In genomic region chr1:89989791-89990190, GRCh38 we compare ENCODE assay signal across 22 cellular contexts. TPM values are rescaled to one million over a fixed set of nuclear protein-coding genes. Genes with fewer than 3 reads are reported as not detected.
DNase-seq lines count a peak whose midpoint lies in the region; ATAC-seq and TF ChIP-seq lines count a peak whose summit lies in the region.
"Had no signal": no experiment of that assay in that cellular context is flagged by ENCODE, and none has a peak within 500 bp of the region (broad histone marks: within the 10 kb centered on the region; RNA-seq: fewer than 3 reads in every experiment).

No MANE protein-coding gene starts in this region.

- peak overlapping the region; percentile 24 for H3K27ac Mint-ChIP-seq in type B pancreatic cell
- H3K27ac Mint-ChIP-seq in stimulated activated effector memory CD8-positive, alpha-beta T cell treated with anti-CD3 and anti-CD28 coated beads, Interleukin-12 subunit alpha, Interleukin-12 subunit beta, amount 100 ng/mL, for 72 hours = no peak overlapping the region
- H3K27ac Mint-ChIP-seq: activated CD8-positive, alpha-beta memory T cell treated with anti-CD3 and anti-CD28 coated beads, Interleukin-2, amount 10 ng/mL, durations not matched to agents 7 days and 5 days; CD4-positive, alpha-beta memory T cell; T-helper 17 cell had no signal

- dilution Hi-C loops in mammary epithelial cell (cut with HindIII; ENCODE audit: low sequenced_read_pairs) = loop anchor here (5.0 kb wide), 2 partner anchors 87 to 103 kb away; no protein-coding TSS in a partner anchor

- H3K27me3 ChIP-seq in mammary epithelial cell (ENCODE audit: insufficient read depth, low read length) (no peaks in the 10 kb centered on the region), breast epithelium (no peaks in the 10 kb centered on the region), endocrine pancreas (ENCODE audit: control insufficient read depth, insufficient read depth, low read length) (no peaks in the 10 kb centered on the region)

- H3K9me3 Mint-ChIP-seq in type B pancreatic cell = no peaks in the 10 kb centered on the region
- H3K9me3 Mint-ChIP-seq in stimulated activated effector memory CD8-positive, alpha-beta T cell treated with anti-CD3 and anti-CD28 coated beads, Interleukin-12 subunit alpha, Interleukin-12 subunit beta, amount 100 ng/mL, for 72 hours = no peaks in the 10 kb centered on the region
- H3K9me3 Mint-ChIP-seq: CD4-positive, alpha-beta memory T cell had no signal

- H3K27me3 Mint-ChIP-seq in type B pancreatic cell = peaks cover 3% of the 10 kb centered on the region
- H3K27me3 Mint-ChIP-seq: CD4-positive, alpha-beta memory T cell had no signal

- H3K4me3 ChIP-seq in mammary epithelial cell (replicated peaks in 1 of 3; ENCODE audit: insufficient read depth in 1 of 3, low read depth in 2 of 3, low read length in 3 of 3) (no peak overlapping the region), breast epithelium (no peak overlapping the region), endocrine pancreas (ENCODE audit: control insufficient read depth, insufficient read depth, low read length) (peak overlapping the region; percentile 14)
- H3K4me3 ChIP-seq: GM23248 had no signal

- no peaks in the 10 kb centered on the region for H4K20me1 ChIP-seq in mammary epithelial cell (ENCODE audit: insufficient read depth, low read length)

- H3K4me1 ChIP-seq in mammary epithelial cell (ENCODE audit: insufficient read depth, low read length) = peaks cover 24% of the 10 kb centered on the region
- H3K4me1 ChIP-seq in breast epithelium = no peaks in the 10 kb centered on the region
- peaks cover 8% of the 10 kb centered on the region for H3K4me1 ChIP-seq in endocrine pancreas (ENCODE audit: control insufficient read depth, insufficient read depth, low read length)

- intact Hi-C loops in mammary epithelial cell (cut with micrococcal nuclease) (loop anchor here (5.0 kb wide), 2 partner anchors 97 to 167 kb away; partner anchors contain the start of gene LRRC8D), breast epithelium (cut with DNase I; ENCODE audit: low total_unique reads) (loop anchor here (5.0 kb wide), 1 partner anchor 182 kb away; no protein-coding TSS in a partner anchor)

- no peaks in the 10 kb centered on the region for H3K79me2 ChIP-seq in mammary epithelial cell (ENCODE audit: insufficient read depth, low read length)

- peak overlapping the region; percentile 50 for H2AFZ ChIP-seq in mammary epithelial cell (ENCODE audit: low read depth, low read length)
- H2AFZ ChIP-seq: GM23248 had no signal

- no peaks in the 10 kb centered on the region for H3K36me3 Mint-ChIP-seq in type B pancreatic cell
- H3K36me3 Mint-ChIP-seq in stimulated activated effector memory CD8-positive, alpha-beta T cell treated with anti-CD3 and anti-CD28 coated beads, Interleukin-12 subunit alpha, Interleukin-12 subunit beta, amount 100 ng/mL, for 72 hours = no peaks in the 10 kb centered on the region

- in situ Hi-C loops in mammary epithelial cell (cut with MboI; ENCODE audit: low sequenced_read_pairs in 2 of 2) = loop anchor here (5.0 to 25.0 kb wide), 3 partner anchors 182 to 352 kb away; partner anchors contain the start of gene LRRC8C (in 2 of the 2)

- H3K4me3 Mint-ChIP-seq in type B pancreatic cell = peak overlapping the region; percentile 1
- H3K4me3 Mint-ChIP-seq in stimulated activated effector memory CD8-positive, alpha-beta T cell treated with anti-CD3 and anti-CD28 coated beads, Interleukin-12 subunit alpha, Interleukin-12 subunit beta, amount 100 ng/mL, for 72 hours = no peak overlapping the region
- H3K4me3 Mint-ChIP-seq: activated CD8-positive, alpha-beta memory T cell treated with anti-CD3 and anti-CD28 coated beads, Interleukin-2, amount 10 ng/mL, durations not matched to agents 7 days and 5 days; CD4-positive, alpha-beta memory T cell; T-helper 17 cell had no signal

- CTCF ChIA-PET in mammary epithelial cell (lab: Charles Lee; ENCODE audit: low non-redundant PET) = no interaction called here

- H3K9ac ChIP-seq in mammary epithelial cell (ENCODE audit: insufficient read depth, low read length) (no peak overlapping the region), endocrine pancreas (ENCODE audit: control insufficient read depth, insufficient read depth, low read length) (no peak overlapping the region)
- H3K9ac ChIP-seq: GM23248 had no signal

- no peaks in the 10 kb centered on the region for H3K9me3 ChIP-seq in mammary epithelial cell (replicated peaks; ENCODE audit: insufficient read depth, low read length)
- no peaks in the 10 kb centered on the region for H3K9me3 ChIP-seq in breast epithelium
- H3K9me3 ChIP-seq in endocrine pancreas (ENCODE audit: control insufficient read depth, low read length) = no peaks in the 10 kb centered on the region

- no peak overlapping the region for H3K4me2 ChIP-seq in mammary epithelial cell (ENCODE audit: insufficient read depth, low read depth, low read length)

- no peak for ATAC-seq in stimulated activated effector memory CD8-positive, alpha-beta T cell treated with anti-CD3 and anti-CD28 coated beads, Interleukin-12 subunit alpha, Interleukin-12 subunit beta, amount 100 ng/mL, for 72 hours
- no peak for ATAC-seq in GM18907 (IDR thresholded peaks at IDR 0.05; ENCODE audit: unreplicated experiment)
- ATAC-seq: activated CD8-positive, alpha-beta memory T cell treated with anti-CD3 and anti-CD28 coated beads, Interleukin-2, amount 10 ng/mL, durations not matched to agents 7 days and 5 days; T-helper 17 cell had no signal

- no peak overlapping the region for H3K27ac ChIP-seq in mammary epithelial cell (ENCODE audit: insufficient read depth, low read depth, low read length)
- H3K27ac ChIP-seq in breast epithelium = no peak overlapping the region
- H3K27ac ChIP-seq: GM23248, HL-60 had no signal

- H3K4me1 Mint-ChIP-seq in type B pancreatic cell (ENCODE audit: unreplicated experiment) = peaks cover 19% of the 10 kb centered on the region
- H3K4me1 Mint-ChIP-seq in stimulated activated effector memory CD8-positive, alpha-beta T cell treated with anti-CD3 and anti-CD28 coated beads, Interleukin-12 subunit alpha, Interleukin-12 subunit beta, amount 100 ng/mL, for 72 hours = no peaks in the 10 kb centered on the region

- BruUV-seq in mammary epithelial cell (replicated peaks; lab: Mats Ljungman, UMichigan) = no TSS peak

- DNase-seq in mammary epithelial cell = no peak
- no peak for DNase-seq in breast epithelium (ENCODE audit: low spot score in 2 of 2)
- peak; percentile 50 for DNase-seq in NCI-H510A (lab: John Stamatoyannopoulos, UW)
- no peak for DNase-seq in type B pancreatic cell (ENCODE audit: extremely low spot score, unreplicated experiment)
- DNase-seq in central memory CD4-positive, alpha-beta T cell = no peak
- no peak for DNase-seq in stimulated activated effector memory CD8-positive, alpha-beta T cell treated with anti-CD3 and anti-CD28 coated beads, Interleukin-12 subunit alpha, Interleukin-12 subunit beta, amount 100 ng/mL, for 72 hours (ENCODE audit: low spot score in 2 of 2)
- DNase-seq: ACHN; activated CD8-positive, alpha-beta memory T cell treated with anti-CD3 and anti-CD28 coated beads, Interleukin-2, amount 10 ng/mL, durations not matched to agents 7 days and 5 days; activated effector memory CD4-positive, alpha-beta T cell treated with anti-CD3 and anti-CD28 coated beads, Interleukin-2, amount 50 U/mL, for 16 hours; amygdala; CD4-positive, alpha-beta memory T cell; cerebellar nuclear complex; GM23248; KG1; mesendoderm; NCI-H1105 treated with DMSO at 0.1 percent for 48 hours; retina; SHP77; T-helper 17 cell had no signal

- H3K36me3 ChIP-seq in mammary epithelial cell (ENCODE audit: insufficient read depth, low read length) (no peaks in the 10 kb centered on the region), breast epithelium (no peaks in the 10 kb centered on the region), endocrine pancreas (ENCODE audit: control insufficient read depth, insufficient read depth, low read length) (no peaks in the 10 kb centered on the region)

- no peak for TF ChIP-seq POLR2A in breast epithelium (IDR thresholded peaks at IDR 0.05)

- WGBS in mammary epithelial cell (ENCODE audit: low coverage, missing lambda C conversion rate) = 100% methylated on average over 3 of the region's 3 CpGs

- no peak for TF ChIP-seq CTCF in mammary epithelial cell (conservative IDR thresholded peaks at IDR 0.05 in 1 of 2, IDR thresholded peaks at IDR 0.05 in 1 of 2; ENCODE audit: extremely low read depth in 1 of 2, insufficient read depth in 1 of 2, low read depth in 1 of 2, low read length in 2 of 2)
- TF ChIP-seq CTCF in breast epithelium (IDR thresholded peaks at IDR 0.05) = no peak
- TF ChIP-seq CTCF in type B pancreatic cell (conservative IDR thresholded peaks at IDR 0.05) = no peak

RNA-seq across cellular contexts. Expression of gene ZNF326, which starts 5.1 kb away (rescaled TPM):
- total RNA-seq in mammary epithelial cell (10 to 100 TPM; 12.7 to 26.8 TPM), breast epithelium (10 to 100 TPM; 21.9 to 31.3 (median 23.6) TPM), type B pancreatic cell (ENCODE audit: low replicate concordance) (23.5 and 39.1 TPM in 2 replicates)
- polyA plus RNA-seq in mammary epithelial cell = 8.6 TPM
- polyA minus RNA-seq in mammary epithelial cell = 7.4 TPM
